In genomic region chr13:35475131-35475959, GRCh38 we compare ENCODE assay signal across 9 cellular contexts. TPM values are rescaled to one million over a fixed set of nuclear protein-coding genes. Genes with fewer than 3 reads are reported as not detected.
DNase-seq lines count a peak whose midpoint lies in the region; ATAC-seq and TF ChIP-seq lines count a peak whose summit lies in the region.
"Had no signal": no experiment of that assay in that cellular context is flagged by ENCODE, and none has a peak within 500 bp of the region (broad histone marks: within the 10 kb centered on the region; RNA-seq: fewer than 3 reads in every experiment).

No MANE protein-coding gene starts in this region.

- peaks cover 89% of the 10 kb centered on the region for H4K20me1 ChIP-seq in neural progenitor cell (ENCODE audit: low read depth)

- peak overlapping the region; percentile 48 for H3K4me3 ChIP-seq in neural progenitor cell

- H3K27ac ChIP-seq in neural progenitor cell: no peak overlapping the region
- H3K27ac ChIP-seq: C4-2B had no signal

- H3K4me1 ChIP-seq in neural progenitor cell: peaks cover 62% of the 10 kb centered on the region

- no peak for TF ChIP-seq CTCF in neural progenitor cell (IDR thresholded peaks at IDR 0.05)

- no peaks in the 10 kb centered on the region for H3K9me3 Mint-ChIP-seq in neural progenitor cell

- peak overlapping the region; percentile 83 for H3K4me2 ChIP-seq in neural progenitor cell

- no peak overlapping the region for H2AFZ ChIP-seq in neural progenitor cell (replicated peaks)

- H3K27me3 Mint-ChIP-seq in T-helper 17 cell (peaks cover 63% of the 10 kb centered on the region), neural progenitor cell (ENCODE audit: insufficient read depth, low read depth) (peaks cover 73% of the 10 kb centered on the region)

- H3K36me3 ChIP-seq in neural progenitor cell: no peaks in the 10 kb centered on the region

- H3K9me3 ChIP-seq in T-helper 17 cell (ENCODE audit: control insufficient read depth, low read length, poor library complexity, severe bottlenecking): peaks cover 5% of the 10 kb centered on the region
- no peaks in the 10 kb centered on the region for H3K9me3 ChIP-seq in neural progenitor cell (ENCODE audit: low read depth)

- H3K36me3 Mint-ChIP-seq in T-helper 17 cell (ENCODE audit: low read depth) (no peaks in the 10 kb centered on the region), neural progenitor cell (no peaks in the 10 kb centered on the region)

- H3K4me1 Mint-ChIP-seq in T-helper 17 cell (peaks cover 19% of the 10 kb centered on the region), neural progenitor cell (peaks cover 51% of the 10 kb centered on the region)

- peak; percentile 31 to 53 for DNase-seq in NCI-H524 (lab: John Stamatoyannopoulos, UW)
- no peak for DNase-seq in NCI-H524 treated with DMSO at 0.1 percent for 48 hours (lab: John Stamatoyannopoulos, UW)
- no peak for DNase-seq in T-helper 17 cell
- DNase-seq in foreskin melanocyte: peak; percentile 11
- peak; percentile 66 for DNase-seq in neural progenitor cell (ENCODE audit: low spot score)
- no peak for DNase-seq in NCI-H2107 (lab: John Stamatoyannopoulos, UW)
- no peak for DNase-seq in effector CD8-positive, alpha-beta T cell (lab: John Stamatoyannopoulos, UW)

- H3K9ac ChIP-seq in neural progenitor cell: no peak overlapping the region

- peaks cover 84% of the 10 kb centered on the region for H3F3A ChIP-seq in neural progenitor cell (ENCODE audit: low read depth)

- H3K27ac Mint-ChIP-seq in T-helper 17 cell (no peak overlapping the region), neural progenitor cell (no peak overlapping the region)

- H3K27me3 ChIP-seq in neural progenitor cell: peaks cover 94% of the 10 kb centered on the region

- no peaks in the 10 kb centered on the region for H3K79me2 ChIP-seq in neural progenitor cell (ENCODE audit: low read depth)

- H3K4me3 Mint-ChIP-seq in T-helper 17 cell: peak overlapping the region; percentile 82
- H3K4me3 Mint-ChIP-seq in neural progenitor cell: peak overlapping the region; percentile 83

- peak; percentile 23 for ATAC-seq in T-helper 17 cell
- no peak for ATAC-seq in GM21576 (IDR thresholded peaks at IDR 0.05; ENCODE audit: unreplicated experiment)

RNA-seq across cellular contexts. Expression of gene MAB21L1, which starts 1.1 kb away (rescaled TPM):
- total RNA-seq in T-helper 17 cell (not detected), neural progenitor cell (ENCODE audit: low replicate concordance) (not detected in 2 replicates)

Comparison
In these comparisons a context has a peak if more than half of its experiments do, and no peak if none do; other contexts are left out.
1. DNase-seq: peak in NCI-H524 (2 of 2), foreskin melanocyte (single experiment) and neural progenitor cell (single experiment); none in NCI-H524 treated with DMSO at 0.1 percent for 48 hours (single experiment), T-helper 17 cell (0 of 3), NCI-H2107 (single experiment) and effector CD8-positive, alpha-beta T cell (single experiment).